ENCODE assay signal across 8 cellular contexts in the genomic region with DNA sequence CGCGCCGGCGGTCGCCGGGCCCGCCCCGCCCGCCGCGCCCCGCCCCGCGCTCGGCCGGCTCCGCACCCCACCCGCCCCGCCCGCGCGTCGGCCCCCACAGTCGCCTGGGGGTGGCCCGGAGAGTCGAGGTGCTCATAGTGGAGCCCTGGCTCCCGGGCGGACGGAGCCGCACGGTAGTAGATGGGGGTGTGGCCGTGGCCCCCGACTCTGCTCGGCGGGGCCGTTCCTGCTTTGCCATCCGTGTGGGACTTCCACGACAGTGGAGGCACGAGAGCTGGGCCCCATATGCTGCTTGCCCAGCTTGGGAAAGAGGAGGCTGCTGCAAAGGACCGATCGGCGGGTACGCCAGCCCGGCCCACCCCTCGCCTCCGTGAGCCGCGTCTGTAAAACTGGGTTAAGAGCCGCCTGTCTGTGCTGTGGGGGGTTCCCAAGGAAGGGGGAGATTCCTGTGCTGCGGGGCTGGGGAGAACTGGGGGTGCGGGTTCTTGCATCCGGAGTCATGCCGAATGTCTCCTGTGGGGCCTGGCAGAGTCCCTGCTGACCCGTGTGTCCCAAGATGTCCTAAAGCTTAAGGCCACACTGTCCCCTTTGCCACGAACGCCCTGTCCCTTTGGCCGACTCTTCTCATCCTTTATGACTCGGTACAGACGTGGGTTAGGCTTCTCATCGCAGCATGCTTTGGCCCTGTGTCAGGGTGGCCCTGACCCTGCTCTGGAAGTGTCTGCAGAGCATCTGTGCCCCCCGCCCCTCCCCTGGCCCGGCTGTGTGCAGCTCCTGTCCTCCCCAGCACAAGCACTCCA. TPM values are rescaled to one million over a fixed set of nuclear protein-coding genes. Genes with fewer than 3 reads are reported as not detected.
DNase-seq lines count a peak whose midpoint lies in the region; ATAC-seq and TF ChIP-seq lines count a peak whose summit lies in the region.

Gene OPRL1 (plus strand): TSS at position 70 of the 800 bp plus-strand sequence. CDS start 12,639 bp downstream, outside the sequence.

- H3K4me3 ChIP-seq in BLaER1 (peak within 1 kb of the TSS; percentile 86), iPS-20b (ENCODE audit: low read length) (peak within 1 kb of the TSS; percentile 73)

- H3K36me3 Mint-ChIP-seq in activated naive CD8-positive, alpha-beta T cell treated with anti-CD3 and anti-CD28 coated beads, Interleukin-2, amount 50 U/mL, for 24 hours (ENCODE audit: low read depth): no peaks in the 10 kb centered on the region

- H3K27ac ChIP-seq in BLaER1 (peak within 1 kb of the TSS; percentile 96), iPS-20b (ENCODE audit: low read length) (no peak within 1 kb of the TSS)

- CTCF ChIA-PET in HEK293T (lab: Yijun Ruan, JAX): interaction anchor here (1.7 kb wide), 1 partner anchor 10 kb away, joined by 5 read pairs; no protein-coding TSS in a partner anchor

- no peak for TF ChIP-seq RAD21 in Ishikawa (IDR thresholded peaks at IDR 0.05; ENCODE audit: low read depth)

- H3K27me3 ChIP-seq in BLaER1: peaks cover 24% of the 10 kb centered on the region
- peaks cover 51% of the 10 kb centered on the region for H3K27me3 ChIP-seq in iPS-20b (ENCODE audit: insufficient read depth, low read length)

- peaks cover 38% of the 10 kb centered on the region for H3K4me1 Mint-ChIP-seq in activated naive CD8-positive, alpha-beta T cell treated with anti-CD3 and anti-CD28 coated beads, Interleukin-2, amount 50 U/mL, for 24 hours

- H3K27me3 Mint-ChIP-seq in activated naive CD8-positive, alpha-beta T cell treated with anti-CD3 and anti-CD28 coated beads, Interleukin-2, amount 50 U/mL, for 24 hours: peaks cover 15% of the 10 kb centered on the region

- peak within 1 kb of the TSS; percentile 99 for H3K4me2 ChIP-seq in BLaER1

- no peaks in the 10 kb centered on the region for H3K9me3 Mint-ChIP-seq in activated naive CD8-positive, alpha-beta T cell treated with anti-CD3 and anti-CD28 coated beads, Interleukin-2, amount 50 U/mL, for 24 hours

- POLR2A ChIA-PET in HEK293T (lab: Yijun Ruan, JAX): interaction anchor here (0.6 to 5.3 kb wide), 3 partner anchors 16 to 40 kb away, joined by 3 to 38 read pairs (median 5); partner anchors contain the start of gene TCEA2

- no peaks in the 10 kb centered on the region for H3K9me3 ChIP-seq in BLaER1
- no peaks in the 10 kb centered on the region for H3K9me3 ChIP-seq in iPS-20b (ENCODE audit: insufficient read depth, low read depth, low read length)

- H3K36me3 ChIP-seq in BLaER1: 0 out of 2 replicates have a peak, but pooled peaks cover under 1% of the 10 kb centered on the region
- no peaks in the 10 kb centered on the region for H3K36me3 ChIP-seq in iPS-20b (ENCODE audit: insufficient read depth, low read depth, low read length)

- no peak for ATAC-seq in activated naive CD8-positive, alpha-beta T cell treated with anti-CD3 and anti-CD28 coated beads, Interleukin-2, amount 50 U/mL, for 24 hours
- ATAC-seq in GM18867 (IDR thresholded peaks at IDR 0.05; ENCODE audit: unreplicated experiment): no peak

- H3K27ac Mint-ChIP-seq in activated naive CD8-positive, alpha-beta T cell treated with anti-CD3 and anti-CD28 coated beads, Interleukin-2, amount 50 U/mL, for 24 hours: peak within 1 kb of the TSS; percentile 80

- no peak for TF ChIP-seq EP300 in Ishikawa (IDR thresholded peaks at IDR 0.05; ENCODE audit: borderline replicate concordance)

- no peak for DNase-seq in activated naive CD8-positive, alpha-beta T cell treated with anti-CD3 and anti-CD28 coated beads, Interleukin-2, amount 50 U/mL, for 24 hours
- peak; percentile 50 for DNase-seq in stimulated activated naive CD4-positive, alpha-beta T cell treated with Interleukin-2 at 50 U/mL for 16 hours (lab: John Stamatoyannopoulos, UW)
- DNase-seq in HEK293T (ENCODE audit: extremely low spot score) (no peak), HT-29 (ENCODE audit: low spot score) (no peak)

- H3K4me3 Mint-ChIP-seq in activated naive CD8-positive, alpha-beta T cell treated with anti-CD3 and anti-CD28 coated beads, Interleukin-2, amount 50 U/mL, for 24 hours: peak within 1 kb of the TSS; percentile 86

- peaks cover 15% of the 10 kb centered on the region for H4K20me1 ChIP-seq in BLaER1

- peaks cover 83% of the 10 kb centered on the region for H3K4me1 ChIP-seq in BLaER1
- H3K4me1 ChIP-seq in iPS-20b (ENCODE audit: insufficient read depth, low read length): peaks cover 11% of the 10 kb centered on the region

- H3K9ac ChIP-seq in BLaER1: peak within 1 kb of the TSS; percentile 92
- H3K9ac ChIP-seq in iPS-20b (ENCODE audit: low read depth, low read length): peak within 1 kb of the TSS; percentile 65

TF ChIP-seq in Ishikawa, 13 proteins besides CTCF, POLR2A, EP300 and RAD21:
- TF ChIP-seq ZBTB7A (IDR thresholded peaks at IDR 0.05; ENCODE audit: low read depth) (no peak; the same call in 1 of the 2 replicates), CEBPB (IDR thresholded peaks at IDR 0.05) (no peak), MAX (IDR thresholded peaks at IDR 0.05) (0 out of 2 replicates have a peak, but pooled peaks have one; percentile 31), NFIC (IDR thresholded peaks at IDR 0.05) (no peak), TEAD4 (IDR thresholded peaks at IDR 0.05) (no peak)
- TF ChIP-seq, protein P1, sequence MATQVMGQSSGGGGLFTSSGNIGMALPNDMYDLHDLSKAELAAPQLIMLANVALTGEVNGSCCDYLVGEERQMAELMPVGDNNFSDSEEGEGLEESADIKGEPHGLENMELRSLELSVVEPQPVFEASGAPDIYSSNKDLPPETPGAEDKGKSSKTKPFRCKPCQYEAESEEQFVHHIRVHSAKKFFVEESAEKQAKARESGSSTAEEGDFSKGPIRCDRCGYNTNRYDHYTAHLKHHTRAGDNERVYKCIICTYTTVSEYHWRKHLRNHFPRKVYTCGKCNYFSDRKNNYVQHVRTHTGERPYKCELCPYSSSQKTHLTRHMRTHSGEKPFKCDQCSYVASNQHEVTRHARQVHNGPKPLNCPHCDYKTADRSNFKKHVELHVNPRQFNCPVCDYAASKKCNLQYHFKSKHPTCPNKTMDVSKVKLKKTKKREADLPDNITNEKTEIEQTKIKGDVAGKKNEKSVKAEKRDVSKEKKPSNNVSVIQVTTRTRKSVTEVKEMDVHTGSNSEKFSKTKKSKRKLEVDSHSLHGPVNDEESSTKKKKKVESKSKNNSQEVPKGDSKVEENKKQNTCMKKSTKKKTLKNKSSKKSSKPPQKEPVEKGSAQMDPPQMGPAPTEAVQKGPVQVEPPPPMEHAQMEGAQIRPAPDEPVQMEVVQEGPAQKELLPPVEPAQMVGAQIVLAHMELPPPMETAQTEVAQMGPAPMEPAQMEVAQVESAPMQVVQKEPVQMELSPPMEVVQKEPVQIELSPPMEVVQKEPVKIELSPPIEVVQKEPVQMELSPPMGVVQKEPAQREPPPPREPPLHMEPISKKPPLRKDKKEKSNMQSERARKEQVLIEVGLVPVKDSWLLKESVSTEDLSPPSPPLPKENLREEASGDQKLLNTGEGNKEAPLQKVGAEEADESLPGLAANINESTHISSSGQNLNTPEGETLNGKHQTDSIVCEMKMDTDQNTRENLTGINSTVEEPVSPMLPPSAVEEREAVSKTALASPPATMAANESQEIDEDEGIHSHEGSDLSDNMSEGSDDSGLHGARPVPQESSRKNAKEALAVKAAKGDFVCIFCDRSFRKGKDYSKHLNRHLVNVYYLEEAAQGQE (IDR thresholded peaks at IDR 0.05; ENCODE audit: low read depth): no peak

TF ChIP-seq in HEK293T, 16 proteins besides CTCF, POLR2A, EP300 and RAD21:
- TF ChIP-seq NFRKB (IDR thresholded peaks at IDR 0.05) (no peak), L3MBTL2 (conservative IDR thresholded peaks at IDR 0.05) (no peak), FOXA1 (IDR thresholded peaks at IDR 0.05) (no peak), ARNT (IDR thresholded peaks at IDR 0.05) (no peak), FOXM1 (IDR thresholded peaks at IDR 0.05; ENCODE audit: borderline replicate concordance) (no peak), ELF4 (IDR thresholded peaks at IDR 0.05) (no peak), CTBP1 (IDR thresholded peaks at IDR 0.05; ENCODE audit: borderline replicate concordance) (no peak), LEF1 (IDR thresholded peaks at IDR 0.05; ENCODE audit: borderline replicate concordance) (no peak), SP1 (IDR thresholded peaks at IDR 0.05) (no peak), SUZ12 (IDR thresholded peaks at IDR 0.05) (no peak), FOXK2 (IDR thresholded peaks at IDR 0.05) (no peak), HDGF (IDR thresholded peaks at IDR 0.05; ENCODE audit: borderline replicate concordance) (no peak), ZNF384 (IDR thresholded peaks at IDR 0.05) (no peak), TARDBP (IDR thresholded peaks at IDR 0.05) (no peak), BHLHE40 (IDR thresholded peaks at IDR 0.05; ENCODE audit: borderline replicate concordance) (no peak)
- TF ChIP-seq, protein P2, sequence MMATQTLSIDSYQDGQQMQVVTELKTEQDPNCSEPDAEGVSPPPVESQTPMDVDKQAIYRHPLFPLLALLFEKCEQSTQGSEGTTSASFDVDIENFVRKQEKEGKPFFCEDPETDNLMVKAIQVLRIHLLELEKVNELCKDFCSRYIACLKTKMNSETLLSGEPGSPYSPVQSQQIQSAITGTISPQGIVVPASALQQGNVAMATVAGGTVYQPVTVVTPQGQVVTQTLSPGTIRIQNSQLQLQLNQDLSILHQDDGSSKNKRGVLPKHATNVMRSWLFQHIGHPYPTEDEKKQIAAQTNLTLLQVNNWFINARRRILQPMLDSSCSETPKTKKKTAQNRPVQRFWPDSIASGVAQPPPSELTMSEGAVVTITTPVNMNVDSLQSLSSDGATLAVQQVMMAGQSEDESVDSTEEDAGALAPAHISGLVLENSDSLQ (IDR thresholded peaks at IDR 0.05): no peak

RNA-seq across cellular contexts. Expression of gene OPRL1, which starts in this region (rescaled TPM):
- 1.2 and 1.5 TPM in 2 replicates for total RNA-seq in HT-29 (2014; rRNA removed; shearing (Covaris generic))
